Comparison of ENCODE assay signal across 17 cellular contexts in the genomic region with DNA sequence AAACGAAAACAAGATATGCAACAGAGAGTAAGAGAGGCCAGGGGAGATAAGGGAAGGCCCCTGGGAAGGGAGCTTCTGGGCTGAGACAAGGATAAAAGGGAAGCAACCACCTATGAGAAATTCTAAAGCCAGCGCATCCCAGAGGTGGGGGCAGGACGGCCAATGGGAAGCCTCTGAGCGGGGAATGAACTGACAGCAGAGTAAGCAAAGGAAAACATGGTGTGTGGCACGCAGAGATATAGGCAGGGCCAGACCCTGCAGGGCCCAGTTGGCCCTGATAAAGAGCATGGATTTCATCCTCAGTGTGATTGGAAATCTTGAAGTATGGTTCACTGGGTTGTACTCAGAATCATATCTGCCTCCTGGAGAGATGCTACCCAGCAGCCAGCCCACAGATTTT.
DNase-seq lines count a peak whose midpoint lies in the region; ATAC-seq and TF ChIP-seq lines count a peak whose summit lies in the region.
"Had no signal": no experiment of that assay in that cellular context is flagged by ENCODE, and none has a peak within 500 bp of the region (broad histone marks: within the 10 kb centered on the region; RNA-seq: fewer than 3 reads in every experiment).

No MANE protein-coding gene starts in this region.

- no peaks in the 10 kb centered on the region for H3F3A ChIP-seq in GM23338 (replicated peaks; ENCODE audit: low read depth)

- no peaks in the 10 kb centered on the region for H4K20me1 ChIP-seq in GM23338 (replicated peaks; ENCODE audit: insufficient read depth)

- no peak overlapping the region for H3K4me2 ChIP-seq in GM23338

- H3K27me3 ChIP-seq in GM23338 (ENCODE audit: insufficient read depth) = no peaks in the 10 kb centered on the region

- H3K79me2 ChIP-seq in GM23338 (replicated peaks; ENCODE audit: insufficient read depth) = no peaks in the 10 kb centered on the region

- H3K36me3 ChIP-seq in GM23338 (ENCODE audit: insufficient read depth) = no peaks in the 10 kb centered on the region

- H3K27me3 Mint-ChIP-seq in GM23338 (ENCODE audit: insufficient read depth, low read depth, poor library complexity) = no peaks in the 10 kb centered on the region
- H3K27me3 Mint-ChIP-seq in glutamatergic neuron (ENCODE audit: unreplicated experiment) = no peaks in the 10 kb centered on the region
- no peaks in the 10 kb centered on the region for H3K27me3 Mint-ChIP-seq in nephron progenitor cell (ENCODE audit: low read depth, poor library complexity)

- H3K4me1 Mint-ChIP-seq in GM23338 = peaks cover 15% of the 10 kb centered on the region
- peaks cover 25% of the 10 kb centered on the region for H3K4me1 Mint-ChIP-seq in glutamatergic neuron (ENCODE audit: low read depth, unreplicated experiment)
- peaks cover 14% of the 10 kb centered on the region for H3K4me1 Mint-ChIP-seq in nephron progenitor cell

- H3K36me3 Mint-ChIP-seq in GM23338 (ENCODE audit: low read depth) (no peaks in the 10 kb centered on the region), glutamatergic neuron (ENCODE audit: unreplicated experiment) (no peaks in the 10 kb centered on the region), nephron progenitor cell (ENCODE audit: low read depth) (no peaks in the 10 kb centered on the region)

- peak; percentile 11 for DNase-seq in GM23338 (ENCODE audit: low spot score)
- DNase-seq in OCI-M1 (lab: John Stamatoyannopoulos, UW) = peak; percentile 60
- DNase-seq in glutamatergic neuron = no peak
- no peak for DNase-seq in nephron progenitor cell
- no peak for DNase-seq in COLO668 (lab: John Stamatoyannopoulos, UW; ENCODE audit: unreplicated experiment)
- no peak for DNase-seq in GOT3 (lab: John Stamatoyannopoulos, UW)
- DNase-seq in activated CD8-positive, alpha-beta memory T cell treated with anti-CD3 and anti-CD28 coated beads, Interleukin-2, amount 50 U/mL, for 4 hours = no peak
- DNase-seq: CD4-positive, alpha-beta T cell; DMS79; HFFc6; NCI-H1092; NCI-H2107; NCI-H2227 treated with DMSO at 0.1 percent for 48 hours; SIG-M5 had no signal

- no peaks in the 10 kb centered on the region for H3K9me2 ChIP-seq in GM23338 (ENCODE audit: insufficient read depth)

- no peak; the same call in 1 of the 3 replicates for ATAC-seq in GM23338
- no peak for ATAC-seq in HG02885 (IDR thresholded peaks at IDR 0.05; ENCODE audit: poor library complexity, unreplicated experiment)
- ATAC-seq: HepG2 had no signal

- no peak overlapping the region for H3K27ac ChIP-seq in GM23338 (ENCODE audit: low read depth)
- H3K27ac ChIP-seq: GM23248 had no signal

- no peak for TF ChIP-seq CTCF in GM23338 (conservative IDR thresholded peaks at IDR 0.05; ENCODE audit: low read depth in 2 of 2)
- TF ChIP-seq CTCF in glutamatergic neuron (IDR thresholded peaks at IDR 0.05; ENCODE audit: partially characterized antibody, unreplicated experiment) = no peak
- no peak for TF ChIP-seq CTCF in nephron progenitor cell (IDR thresholded peaks at IDR 0.05)

- peaks cover 3% of the 10 kb centered on the region; the same call in 1 of the 2 replicates for H3K4me1 ChIP-seq in GM23338 (ENCODE audit: insufficient read depth)

- H3K4me3 Mint-ChIP-seq in GM23338 (no peak overlapping the region), glutamatergic neuron (ENCODE audit: unreplicated experiment) (peak overlapping the region; percentile 63), nephron progenitor cell (no peak overlapping the region)
- H3K4me3 Mint-ChIP-seq: CD4-positive, alpha-beta T cell; HFFc6 had no signal

- H3K9me3 Mint-ChIP-seq in GM23338 (no peaks in the 10 kb centered on the region), glutamatergic neuron (ENCODE audit: unreplicated experiment) (peaks cover 3% of the 10 kb centered on the region), nephron progenitor cell (no peaks in the 10 kb centered on the region)
- H3K9me3 Mint-ChIP-seq: CD4-positive, alpha-beta T cell; HFFc6 had no signal

- no peak overlapping the region for H3K4me3 ChIP-seq in GM23338
- H3K4me3 ChIP-seq: GM23248 had no signal

- H3K27ac Mint-ChIP-seq in GM23338 = no peak overlapping the region
- H3K27ac Mint-ChIP-seq in glutamatergic neuron (ENCODE audit: unreplicated experiment) = no peak overlapping the region
- H3K27ac Mint-ChIP-seq in nephron progenitor cell = peak overlapping the region; percentile 83
- H3K27ac Mint-ChIP-seq: CD4-positive, alpha-beta T cell; HFFc6 had no signal

- peak overlapping the region; percentile 59; the same call in 1 of the 2 replicates for H2AFZ ChIP-seq in GM23338
- H2AFZ ChIP-seq: GM23248 had no signal

TF ChIP-seq in GM23338, 12 proteins besides CTCF, POLR2A, EP300 and RAD21:
- TF ChIP-seq ZNF114 (CRISPR knock-in tag; IDR thresholded peaks at IDR 0.05) = no peak
- no peak for TF ChIP-seq POLR2AphosphoS5 (IDR thresholded peaks at IDR 0.05; ENCODE audit: low read depth)
- no peak for TF ChIP-seq NANOG (IDR thresholded peaks at IDR 0.05; ENCODE audit: borderline replicate concordance)

Comparison
In these comparisons a context has a peak if more than half of its experiments do, and no peak if none do; other contexts are left out.
1. DNase-seq: peak in GM23338 (single experiment) and OCI-M1 (single experiment); none in glutamatergic neuron (single experiment), nephron progenitor cell (single experiment), COLO668 (single experiment), GOT3 (single experiment) and activated CD8-positive, alpha-beta memory T cell treated with anti-CD3 and anti-CD28 coated beads, Interleukin-2, amount 50 U/mL, for 4 hours (single experiment).